In the genomic region with DNA sequence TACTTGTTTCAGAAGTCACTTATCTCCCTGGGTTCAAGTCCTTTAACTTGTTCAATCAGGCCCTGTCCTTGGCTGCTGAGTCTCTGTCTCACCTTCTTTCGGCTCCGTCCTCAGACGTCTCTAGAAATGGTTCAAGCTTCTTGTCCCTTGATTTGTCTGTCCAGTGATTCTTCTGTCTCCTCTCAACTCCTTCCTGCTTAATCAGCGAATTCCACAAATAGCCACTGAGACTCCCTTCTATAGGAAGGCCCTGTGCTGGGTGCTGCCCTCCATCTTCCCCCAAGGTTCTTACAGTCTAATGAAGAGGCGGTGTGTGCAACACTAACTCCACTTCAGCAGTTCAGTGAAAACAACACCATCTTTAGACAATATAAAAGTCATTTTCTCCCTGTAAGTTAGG, we compare ENCODE assay signal across 23 cellular contexts. TPM values are rescaled to one million over a fixed set of nuclear protein-coding genes. Genes with fewer than 3 reads are reported as not detected.
DNase-seq lines count a peak whose midpoint lies in the region; ATAC-seq, FAIRE-seq and TF ChIP-seq lines count a peak whose summit lies in the region.
"Had no signal": no experiment of that assay in that cellular context is flagged by ENCODE, and none has a peak within 500 bp of the region (broad histone marks: within the 10 kb centered on the region; RNA-seq: fewer than 3 reads in every experiment).

No MANE protein-coding gene starts in this region.

- TF ChIP-seq CTCF in HepG2 (CRISPR knock-in tag; IDR thresholded peaks at IDR 0.05) = no peak
- no peak for TF ChIP-seq CTCF in right lobe of liver (IDR thresholded peaks at IDR 0.05)
- no peak for TF ChIP-seq CTCF in chondrocyte (IDR thresholded peaks at IDR 0.05)
- TF ChIP-seq CTCF in nephron progenitor cell (IDR thresholded peaks at IDR 0.05) = no peak
- no peak for TF ChIP-seq CTCF in upper lobe of right lung (IDR thresholded peaks at IDR 0.05)
- TF ChIP-seq CTCF in vagina (IDR thresholded peaks at IDR 0.05) = no peak

- ATAC-seq in HepG2 (no peak), right lobe of liver (no peak), upper lobe of right lung (no peak)
- ATAC-seq: GM23338, HCT116 had no signal

- TF ChIP-seq POLR2A in HepG2 (IDR thresholded peaks at IDR 0.05; ENCODE audit: insufficient read depth in 1 of 2, low read depth in 2 of 2, low read length in 2 of 2) = no peak
- no peak for TF ChIP-seq POLR2A in right lobe of liver (IDR thresholded peaks at IDR 0.05)
- no peak for TF ChIP-seq POLR2A in vagina (IDR thresholded peaks at IDR 0.05)

- H3K9me3 ChIP-seq in HepG2 (ENCODE audit: low read length) (no peaks in the 10 kb centered on the region), right lobe of liver (no peaks in the 10 kb centered on the region), upper lobe of right lung (no peaks in the 10 kb centered on the region), vagina (no peaks in the 10 kb centered on the region)
- H3K9me3 ChIP-seq: BE2C, Caco-2 had no signal

- H3K79me2 ChIP-seq in HepG2 (ENCODE audit: insufficient read depth, low read length) = no peaks in the 10 kb centered on the region

- H3K4me2 ChIP-seq in HepG2 (ENCODE audit: low read depth, low read length) = no peak overlapping the region
- H3K4me2 ChIP-seq: GM23338 had no signal

- H3K4me3 Mint-ChIP-seq in chondrocyte (ENCODE audit: unreplicated experiment) (no peak overlapping the region), nephron progenitor cell (no peak overlapping the region)
- no peak overlapping the region for H3K4me3 Mint-ChIP-seq in activated CD4-positive, alpha-beta T cell treated with anti-CD3 and anti-CD28 coated beads, Interleukin-2, amount 10 ng/mL, durations not matched to agents 7 days and 5 days
- H3K4me3 Mint-ChIP-seq: CD4-positive, alpha-beta T cell; GM23338; HFFc6 had no signal

- FAIRE-seq in HepG2 (lab: Jason Lieb, UNC) = no peak
- FAIRE-seq: D721Med, GM12892, GM18507, HTR-8/SVneo had no signal

- H3K36me3 Mint-ChIP-seq in chondrocyte (ENCODE audit: low read depth) (no peaks in the 10 kb centered on the region), nephron progenitor cell (ENCODE audit: low read depth) (no peaks in the 10 kb centered on the region)
- no peaks in the 10 kb centered on the region for H3K36me3 Mint-ChIP-seq in activated CD4-positive, alpha-beta T cell treated with anti-CD3 and anti-CD28 coated beads, Interleukin-2, amount 10 ng/mL, durations not matched to agents 7 days and 5 days (ENCODE audit: low read depth)

- WGBS in HepG2 (ENCODE audit: low lambda C conversion rate) = 32% methylated on average over 5 of the region's 5 CpGs
- 82% methylated on average over 5 of the region's 5 CpGs for WGBS in right lobe of liver (ENCODE audit: insufficient coverage, low coverage, low lambda C conversion rate, missing lambda C conversion rate)

- in situ Hi-C loops in HepG2 (cut with HindIII; ENCODE audit: extremely low pct_ligation_motif_present, low pct_unique_long_range_greater_than_20kb) = loop anchor here (5.0 kb wide), 1 partner anchor 75 kb away; no protein-coding TSS in a partner anchor

- H3K36me3 ChIP-seq in HepG2 (replicated peaks in 1 of 2; ENCODE audit: control insufficient read depth in 1 of 2, insufficient read depth in 2 of 2, low read length in 2 of 2) (no peaks in the 10 kb centered on the region), right lobe of liver (no peaks in the 10 kb centered on the region), upper lobe of right lung (no peaks in the 10 kb centered on the region), vagina (no peaks in the 10 kb centered on the region)
- H3K36me3 ChIP-seq: BE2C had no signal

- no peak overlapping the region for H3K9ac ChIP-seq in HepG2 (ENCODE audit: insufficient read depth, low read depth, low read length)

- TF ChIP-seq EP300 in HepG2 (IDR thresholded peaks at IDR 0.05; ENCODE audit: low read depth in 2 of 2, low read length in 2 of 2) (no peak), HepG2 (CRISPR knock-in tag; IDR thresholded peaks at IDR 0.05; ENCODE audit: borderline replicate concordance) (no peak)

- H3K4me3 ChIP-seq in HepG2 (replicated peaks in 1 of 3; ENCODE audit: insufficient read depth in 1 of 3, low read depth in 2 of 3, low read length in 3 of 3) (no peak overlapping the region), right lobe of liver (no peak overlapping the region), upper lobe of right lung (no peak overlapping the region), vagina (no peak overlapping the region)
- H3K4me3 ChIP-seq: GM23338 had no signal

- no TSS peak for BruUV-seq in HepG2 (replicated peaks; lab: Mats Ljungman, UMichigan)

- CTCF ChIA-PET in HepG2 (lab: Yijun Ruan, JAX; ENCODE audit: low intra/inter-chr PET ratio, low total read pairs) = interaction anchor here (1.1 to 2.4 kb wide), 2 partner anchors 74 to 127 kb away, joined by 3 to 25 read pairs; no protein-coding TSS in a partner anchor
- CTCF ChIA-PET in activated CD4-positive, alpha-beta T cell treated with anti-CD3 and anti-CD28 coated beads, Interleukin-2, amount 10 ng/mL, durations not matched to agents 7 days and 5 days (lab: Charles Lee) = interaction anchor here (0.5 to 4.9 kb wide), 5 partner anchors 11 to 239 kb away, joined by 3 to 18 read pairs (median 10); no protein-coding TSS in a partner anchor

- TF ChIP-seq RAD21 in HepG2 (CRISPR knock-in tag; IDR thresholded peaks at IDR 0.05) = no peak

- H3K4me1 ChIP-seq in HepG2 (ENCODE audit: insufficient read depth, low read length) (no peaks in the 10 kb centered on the region), right lobe of liver (no peaks in the 10 kb centered on the region), upper lobe of right lung (no peaks in the 10 kb centered on the region), vagina (peaks cover 9% of the 10 kb centered on the region)
- H3K4me1 ChIP-seq: BE2C, Caco-2 had no signal

- peaks cover 52% of the 10 kb centered on the region for H3K4me1 Mint-ChIP-seq in chondrocyte (ENCODE audit: low read depth)
- H3K4me1 Mint-ChIP-seq in nephron progenitor cell = peaks cover 62% of the 10 kb centered on the region
- H3K4me1 Mint-ChIP-seq in activated CD4-positive, alpha-beta T cell treated with anti-CD3 and anti-CD28 coated beads, Interleukin-2, amount 10 ng/mL, durations not matched to agents 7 days and 5 days = no peaks in the 10 kb centered on the region

- H2AFZ ChIP-seq in HepG2 (ENCODE audit: low read length) = no peak overlapping the region
- H2AFZ ChIP-seq: GM23338 had no signal

- no peaks in the 10 kb centered on the region; the same call in 1 of the 2 replicates for H4K20me1 ChIP-seq in HepG2 (ENCODE audit: insufficient read depth, low read length)

- H3K27me3 Mint-ChIP-seq in chondrocyte (ENCODE audit: low read depth) = no peaks in the 10 kb centered on the region
- H3K27me3 Mint-ChIP-seq in nephron progenitor cell (ENCODE audit: low read depth, poor library complexity) = peaks cover 27% of the 10 kb centered on the region
- H3K27me3 Mint-ChIP-seq in activated CD4-positive, alpha-beta T cell treated with anti-CD3 and anti-CD28 coated beads, Interleukin-2, amount 10 ng/mL, durations not matched to agents 7 days and 5 days = no peaks in the 10 kb centered on the region

- peaks cover 1 to 7% of the 10 kb centered on the region in 2 experiments; a peak in 3 of 5 replicates for H3K27me3 ChIP-seq in HepG2 (ENCODE audit: control insufficient read depth in 1 of 2, insufficient read depth in 2 of 2, low read length in 2 of 2)
- H3K27me3 ChIP-seq in right lobe of liver = no peaks in the 10 kb centered on the region
- H3K27me3 ChIP-seq in upper lobe of right lung = peaks cover 9% of the 10 kb centered on the region
- H3K27me3 ChIP-seq in vagina = no peaks in the 10 kb centered on the region
- H3K27me3 ChIP-seq: BE2C had no signal

- intact Hi-C loops in HepG2 (cut with micrococcal nuclease; ENCODE audit: unreplicated experiment) (loop anchor here (10.0 kb wide), 1 partner anchor 272 kb away; no protein-coding TSS in a partner anchor), right lobe of liver (cut with DNase I) (loop anchor here in 1 of 2 donors (5.0 kb wide), 1 partner anchor 75 kb away; no protein-coding TSS in a partner anchor), upper lobe of right lung (cut with DNase I) (no loop called here), vagina (cut with DNase I) (loop anchor here (10.0 kb wide), 1 partner anchor 162 kb away; a partner anchor contains a TSS)

- H3K9me3 Mint-ChIP-seq in chondrocyte (ENCODE audit: low read depth) (no peaks in the 10 kb centered on the region), nephron progenitor cell (peaks cover 3% of the 10 kb centered on the region)
- no peaks in the 10 kb centered on the region for H3K9me3 Mint-ChIP-seq in activated CD4-positive, alpha-beta T cell treated with anti-CD3 and anti-CD28 coated beads, Interleukin-2, amount 10 ng/mL, durations not matched to agents 7 days and 5 days
- H3K9me3 Mint-ChIP-seq: CD4-positive, alpha-beta T cell; GM23338; HFFc6 had no signal

- no peak overlapping the region for H3K27ac ChIP-seq in HepG2 (ENCODE audit: extremely low read length, insufficient read depth, low read length)
- no peak overlapping the region for H3K27ac ChIP-seq in right lobe of liver
- H3K27ac ChIP-seq in upper lobe of right lung = no peak overlapping the region
- no peak overlapping the region for H3K27ac ChIP-seq in vagina

- DNase-seq in HepG2 (ENCODE audit: low spot score) (no peak), right lobe of liver (no peak), chondrocyte (ENCODE audit: low spot score) (peak; percentile 6), nephron progenitor cell (peak; percentile 0), upper lobe of right lung (peak; percentile 5), vagina (ENCODE audit: extremely low spot score in 2 of 2) (no peak), GM19240 (ENCODE audit: insufficient read length, low spot score) (no peak)
- no peak for DNase-seq in activated CD4-positive, alpha-beta T cell treated with anti-CD3 and anti-CD28 coated beads, Interleukin-2, amount 10 ng/mL, durations not matched to agents 7 days and 5 days
- DNase-seq: 8988T; BE2C; C1 segment of cervical spinal cord; CD4-positive, alpha-beta T cell; DMS79; GDM1; H7; HFFc6 had no signal

- H3K27ac Mint-ChIP-seq in chondrocyte (ENCODE audit: unreplicated experiment) = no peak overlapping the region
- H3K27ac Mint-ChIP-seq in nephron progenitor cell = no peak overlapping the region
- H3K27ac Mint-ChIP-seq in activated CD4-positive, alpha-beta T cell treated with anti-CD3 and anti-CD28 coated beads, Interleukin-2, amount 10 ng/mL, durations not matched to agents 7 days and 5 days = no peak overlapping the region
- H3K27ac Mint-ChIP-seq: CD4-positive, alpha-beta T cell; GM23338; HFFc6 had no signal

- POLR2A ChIA-PET in HepG2 (lab: Yijun Ruan, JAX) = no interaction called here
- POLR2A ChIA-PET in activated CD4-positive, alpha-beta T cell treated with anti-CD3 and anti-CD28 coated beads, Interleukin-2, amount 10 ng/mL, durations not matched to agents 7 days and 5 days (lab: Charles Lee) = no interaction called here

RNA-seq across cellular contexts. Expression of a gene that starts 12.7 kb away (rescaled TPM):
- total RNA-seq in HepG2 (2016; rRNA removed; fragmentation: Illumina TruSeq; extraction: Trizol) (1.9 and 2.0 TPM in 2 replicates), right lobe of liver (1 to 10 TPM in 5 of 6 experiments, under 1 TPM in 1; 0.74 to 3.9 (median 1.5) TPM), chondrocyte (5.0 to 13.7 TPM (median 9.7 TPM) in 3 replicates), upper lobe of right lung (5.2 TPM), vagina (0.98 TPM)
- total RNA-seq in HepG2 (2016; cell fraction: cytosol; rRNA removed; fragmentation: Illumina TruSeq; extraction: Trizol; ENCODE audit: low read depth) = 1.2 and 1.6 TPM in 2 replicates
- total RNA-seq in HepG2 (2016; cell fraction: insoluble cytoplasmic fraction; rRNA removed; fragmentation: Illumina TruSeq; extraction: Trizol) = 1.4 and 1.8 TPM in 2 replicates
- 1.9 and 2.5 TPM in 2 replicates for total RNA-seq in HepG2 (2016; cell fraction: membrane; rRNA removed; fragmentation: Illumina TruSeq; extraction: Trizol)
- total RNA-seq in HepG2 (2016; cell fraction: nucleus; rRNA removed; fragmentation: Illumina TruSeq; extraction: Trizol) = 2.2 and 2.3 TPM in 2 replicates
- 4.0 and 5.8 TPM in 2 replicates for polyA plus RNA-seq in HepG2 (2011; rRNA removed)
- 4.4 and 5.3 TPM in 2 replicates for polyA plus RNA-seq in HepG2 (2011; cell fraction: cytosol; rRNA removed)
- polyA plus RNA-seq in HepG2 (2011; cell fraction: nucleus; rRNA removed) = 2.9 and 4.9 TPM in 2 replicates
- 2.2 and 3.5 TPM in 2 replicates for polyA plus RNA-seq in HepG2 (2012)
- polyA plus RNA-seq in HepG2 (2016; cell fraction: cytosol; fragmentation: Illumina TruSeq; extraction: Trizol; ENCODE audit: low read depth) = 2.6 and 2.8 TPM in 2 replicates
- polyA plus RNA-seq in HepG2 (2016; cell fraction: insoluble cytoplasmic fraction; fragmentation: Illumina TruSeq; extraction: Trizol; ENCODE audit: low read depth) = 4.5 and 5.3 TPM in 2 replicates
- 2.9 TPM in 2 replicates for polyA plus RNA-seq in HepG2 (2016; cell fraction: membrane; fragmentation: Illumina TruSeq; extraction: Trizol; ENCODE audit: low read depth)
- polyA plus RNA-seq in HepG2 (2016; cell fraction: nucleus; fragmentation: Illumina TruSeq; extraction: Trizol; ENCODE audit: insufficient read depth, low read depth) = 4.9 and 6.1 TPM in 2 replicates
- polyA minus RNA-seq in HepG2 (2011; rRNA and poly(A)+ RNA removed; ENCODE audit: low replicate concordance) = 7.1 and 10.4 TPM in 2 replicates
- polyA minus RNA-seq in HepG2 (2011; cell fraction: cytosol; rRNA and poly(A)+ RNA removed) = 0.99 TPM in 1 of 2 replicates, not detected in the other
- 2.6 and 4.7 TPM in 2 replicates for polyA minus RNA-seq in HepG2 (2011; cell fraction: nucleus; rRNA and poly(A)+ RNA removed)
- 1 to 10 TPM; 3.4 to 4.2 TPM for total RNA-seq in activated CD4-positive, alpha-beta T cell treated with anti-CD3 and anti-CD28 coated beads, Interleukin-2, amount 10 ng/mL, durations not matched to agents 7 days and 5 days

Comparison
In these comparisons a context has a peak if more than half of its experiments do, and no peak if none do; other contexts are left out.
1. DNase-seq: peak in chondrocyte (single experiment), nephron progenitor cell (single experiment) and upper lobe of right lung (single experiment); none in HepG2 (single experiment), right lobe of liver (0 of 3), vagina (0 of 2), GM19240 (single experiment) and activated CD4-positive, alpha-beta T cell treated with anti-CD3 and anti-CD28 coated beads, Interleukin-2, amount 10 ng/mL, durations not matched to agents 7 days and 5 days (single experiment).